16 cellular contexts compared by ENCODE assay signal in the genomic region with DNA sequence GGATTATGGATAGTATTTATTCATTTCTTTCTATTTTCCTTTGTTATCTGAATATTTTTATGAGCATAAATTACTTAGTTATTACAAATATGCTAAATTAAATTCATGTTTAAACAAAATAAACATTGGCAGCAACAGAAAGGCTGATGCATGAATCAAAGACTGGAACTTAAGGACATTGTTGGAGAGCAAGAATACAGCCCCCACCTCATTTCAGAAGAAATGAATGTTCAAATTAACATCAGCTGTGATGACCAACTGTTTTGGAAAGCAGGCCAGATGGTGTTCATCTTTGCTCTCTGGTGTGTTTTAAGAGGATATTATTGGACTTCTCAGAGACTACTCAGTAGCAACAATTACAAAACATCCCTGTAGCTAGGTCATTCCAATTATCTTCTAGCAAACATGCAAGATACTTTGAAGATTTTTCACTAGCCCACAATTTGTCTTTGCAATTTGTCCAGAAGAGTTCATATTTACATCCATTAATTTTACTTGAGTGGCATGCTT.
"Had no signal": no experiment of that assay in that cellular context is flagged by ENCODE, and none has a peak within 500 bp of the region (broad histone marks: within the 10 kb centered on the region; RNA-seq: fewer than 3 reads in every experiment).

No MANE protein-coding gene starts in this region.

- H3K27me3 ChIP-seq: brain microvascular endothelial cell, pancreas, stomach, testis, upper lobe of left lung had no signal

- H3K27ac ChIP-seq: brain microvascular endothelial cell, pancreas, stomach, testis, upper lobe of left lung had no signal

- H3K4me3 ChIP-seq: pancreas, stomach, testis, upper lobe of left lung had no signal

- H3K9me3 ChIP-seq: pancreas, stomach, testis, upper lobe of left lung had no signal

- DNase-seq: activated CD4-positive, CD25-positive, alpha-beta regulatory T cell; activated CD8-positive, alpha-beta memory T cell treated with anti-CD3 and anti-CD28 coated beads, Interleukin-2, amount 50 U/mL, for 48 hours; activated gamma-delta T cell; activated T-cell treated with anti-CD3 and anti-CD28 coated beads, Interleukin-2, amount 50 U/mL, for 72 hours; brain microvascular endothelial cell; cerebellar nuclear complex; effector CD8-positive, alpha-beta T cell; hippocampal formation; naive thymus-derived CD4-positive, alpha-beta T cell; pancreas; stimulated activated CD4-positive, alpha-beta T cell treated with anti-CD3 and anti-CD28 coated beads, Interleukin-12 subunit alpha, Interleukin-12 subunit beta, amount 100 ng/mL, for 4 hours; stimulated activated CD4-positive, alpha-beta T cell treated with anti-CD3 and anti-CD28 coated beads, Interleukin-2, amount 100 ng/mL, for 24 hours; stomach; testis; upper lobe of left lung had no signal

- ATAC-seq: activated T-cell treated with anti-CD3 and anti-CD28 coated beads, Interleukin-2, amount 50 U/mL, for 72 hours; left lobe of liver; naive thymus-derived CD4-positive, alpha-beta T cell; pancreas had no signal

- H3K4me1 ChIP-seq: pancreas, stomach, testis, upper lobe of left lung had no signal

- H3K36me3 ChIP-seq: brain microvascular endothelial cell, pancreas, stomach, upper lobe of left lung had no signal
